In the genomic region with DNA sequence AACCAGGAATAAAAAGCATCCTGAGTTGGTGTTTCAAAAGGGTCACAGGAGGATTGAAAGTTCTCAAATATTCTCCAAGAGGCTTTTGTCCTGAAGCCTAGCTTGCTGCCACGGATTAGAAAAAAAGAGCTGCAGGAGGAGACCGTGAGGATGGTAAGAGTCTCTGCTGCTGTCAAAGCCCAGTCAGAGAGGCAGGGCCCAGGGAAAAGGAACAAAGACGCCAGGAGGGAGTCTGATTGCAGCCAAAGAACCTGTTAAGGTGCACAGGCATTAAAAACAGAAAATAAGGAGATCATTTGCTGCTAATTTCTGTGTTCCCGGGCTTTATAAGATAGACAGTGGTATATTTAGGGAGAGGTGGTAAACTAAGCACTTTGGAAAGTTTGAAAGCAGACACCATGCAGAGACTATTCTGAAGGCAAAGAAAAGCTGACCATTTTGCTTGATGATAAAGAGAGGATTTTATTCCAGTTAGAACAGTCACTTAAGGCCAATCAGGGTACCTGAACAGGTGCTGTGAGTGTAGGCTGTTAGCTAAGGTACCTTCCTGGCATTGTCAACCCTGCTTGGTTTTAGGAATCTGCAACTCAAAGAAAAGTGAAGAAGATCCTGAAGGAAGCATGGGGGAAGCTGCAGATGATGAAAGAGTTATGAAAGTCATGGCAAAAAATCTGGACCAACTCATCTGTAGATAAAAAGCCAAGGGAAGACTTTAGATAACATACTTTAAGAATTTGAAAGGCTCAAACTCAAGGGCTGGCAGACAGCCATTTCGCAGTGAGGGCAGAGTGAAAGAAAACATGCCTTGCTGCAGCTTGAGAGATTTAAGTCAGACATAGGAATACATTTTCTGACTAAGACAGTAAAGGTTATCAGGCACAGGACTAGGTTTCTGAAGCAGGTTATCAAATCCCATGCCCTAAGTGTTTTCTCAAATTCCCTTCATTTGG, we compare ENCODE assay signal across 1 cellular context.
TF ChIP-seq lines count a peak whose summit lies in the region.

No MANE protein-coding gene starts in this region.

TF ChIP-seq in K562, 482 proteins besides CTCF, POLR2A, EP300 and RAD21 (continued from another document and continues in another):
- TF ChIP-seq, protein P1, sequence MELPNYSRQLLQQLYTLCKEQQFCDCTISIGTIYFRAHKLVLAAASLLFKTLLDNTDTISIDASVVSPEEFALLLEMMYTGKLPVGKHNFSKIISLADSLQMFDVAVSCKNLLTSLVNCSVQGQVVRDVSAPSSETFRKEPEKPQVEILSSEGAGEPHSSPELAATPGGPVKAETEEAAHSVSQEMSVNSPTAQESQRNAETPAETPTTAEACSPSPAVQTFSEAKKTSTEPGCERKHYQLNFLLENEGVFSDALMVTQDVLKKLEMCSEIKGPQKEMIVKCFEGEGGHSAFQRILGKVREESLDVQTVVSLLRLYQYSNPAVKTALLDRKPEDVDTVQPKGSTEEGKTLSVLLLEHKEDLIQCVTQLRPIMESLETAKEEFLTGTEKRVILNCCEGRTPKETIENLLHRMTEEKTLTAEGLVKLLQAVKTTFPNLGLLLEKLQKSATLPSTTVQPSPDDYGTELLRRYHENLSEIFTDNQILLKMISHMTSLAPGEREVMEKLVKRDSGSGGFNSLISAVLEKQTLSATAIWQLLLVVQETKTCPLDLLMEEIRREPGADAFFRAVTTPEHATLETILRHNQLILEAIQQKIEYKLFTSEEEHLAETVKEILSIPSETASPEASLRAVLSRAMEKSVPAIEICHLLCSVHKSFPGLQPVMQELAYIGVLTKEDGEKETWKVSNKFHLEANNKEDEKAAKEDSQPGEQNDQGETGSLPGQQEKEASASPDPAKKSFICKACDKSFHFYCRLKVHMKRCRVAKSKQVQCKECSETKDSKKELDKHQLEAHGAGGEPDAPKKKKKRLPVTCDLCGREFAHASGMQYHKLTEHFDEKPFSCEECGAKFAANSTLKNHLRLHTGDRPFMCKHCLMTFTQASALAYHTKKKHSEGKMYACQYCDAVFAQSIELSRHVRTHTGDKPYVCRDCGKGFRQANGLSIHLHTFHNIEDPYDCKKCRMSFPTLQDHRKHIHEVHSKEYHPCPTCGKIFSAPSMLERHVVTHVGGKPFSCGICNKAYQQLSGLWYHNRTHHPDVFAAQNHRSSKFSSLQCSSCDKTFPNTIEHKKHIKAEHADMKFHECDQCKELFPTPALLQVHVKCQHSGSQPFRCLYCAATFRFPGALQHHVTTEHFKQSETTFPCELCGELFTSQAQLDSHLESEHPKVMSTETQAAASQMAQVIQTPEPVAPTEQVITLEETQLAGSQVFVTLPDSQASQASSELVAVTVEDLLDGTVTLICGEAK (IDR thresholded peaks at IDR 0.05): no peak
- TF ChIP-seq, protein P1 (CRISPR knock-in tag; IDR thresholded peaks at IDR 0.05): no peak
- TF ChIP-seq, protein P2, sequence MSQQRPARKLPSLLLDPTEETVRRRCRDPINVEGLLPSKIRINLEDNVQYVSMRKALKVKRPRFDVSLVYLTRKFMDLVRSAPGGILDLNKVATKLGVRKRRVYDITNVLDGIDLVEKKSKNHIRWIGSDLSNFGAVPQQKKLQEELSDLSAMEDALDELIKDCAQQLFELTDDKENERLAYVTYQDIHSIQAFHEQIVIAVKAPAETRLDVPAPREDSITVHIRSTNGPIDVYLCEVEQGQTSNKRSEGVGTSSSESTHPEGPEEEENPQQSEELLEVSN (IDR thresholded peaks at IDR 0.05; ENCODE audit: borderline replicate concordance in 1 of 2, extremely low read depth in 1 of 2, insufficient read depth in 1 of 2, insufficient read length in 1 of 2, low read depth in 1 of 2, low read length in 1 of 2, poor library complexity in 1 of 2, severe bottlenecking in 1 of 2): no peak
- TF ChIP-seq ZFP36 (IDR thresholded peaks at IDR 0.05; ENCODE audit: low read depth, low read length, partially characterized antibody) (peak; percentile 61), NFIC (IDR thresholded peaks at IDR 0.05) (peak; percentile 75), CBX8 (IDR thresholded peaks at IDR 0.05; ENCODE audit: borderline replicate concordance, extremely low read depth, low read depth, low read length, poor library complexity, severe bottlenecking) (no peak), ZNF668 (CRISPR knock-in tag; IDR thresholded peaks at IDR 0.05) (no peak), SETDB1 (IDR thresholded peaks at IDR 0.05; ENCODE audit: low read length) (no peak), POLR2B (IDR thresholded peaks at IDR 0.05; ENCODE audit: low read depth, partially characterized antibody) (no peak), SMAD4 (CRISPR knock-in tag; conservative IDR thresholded peaks at IDR 0.05) (peak; percentile 84), FIP1L1 (IDR thresholded peaks at IDR 0.05; ENCODE audit: low read depth, low read length, poor library complexity, severe bottlenecking) (no peak), HDAC2 (IDR thresholded peaks at IDR 0.05) (peak; percentile 94), TEAD1 (CRISPR knock-in tag; IDR thresholded peaks at IDR 0.05) (peak in 1 of 2 experiments; percentile 93; a peak in 2 of 4 replicates), ZKSCAN8 (CRISPR knock-in tag; IDR thresholded peaks at IDR 0.05) (peak; percentile 61; the same call in 1 of the 2 replicates), YBX1 (IDR thresholded peaks at IDR 0.05) (no peak), ZNF780A (CRISPR knock-in tag; IDR thresholded peaks at IDR 0.05) (no peak), RFX1 (IDR thresholded peaks at IDR 0.05) (no peak), ARNT (IDR thresholded peaks at IDR 0.05) (no peak), ETV1 (tag; conservative IDR thresholded peaks at IDR 0.05; ENCODE audit: low read depth) (peak; percentile 22; the same call in 1 of the 2 replicates), ZNF589 (CRISPR knock-in tag; IDR thresholded peaks at IDR 0.05; ENCODE audit: low read depth) (peak; percentile 82), ARHGAP35 (IDR thresholded peaks at IDR 0.05; ENCODE audit: partially characterized antibody) (no peak), L3MBTL2 (IDR thresholded peaks at IDR 0.05) (peak; percentile 49)
- TF ChIP-seq, protein P3, sequence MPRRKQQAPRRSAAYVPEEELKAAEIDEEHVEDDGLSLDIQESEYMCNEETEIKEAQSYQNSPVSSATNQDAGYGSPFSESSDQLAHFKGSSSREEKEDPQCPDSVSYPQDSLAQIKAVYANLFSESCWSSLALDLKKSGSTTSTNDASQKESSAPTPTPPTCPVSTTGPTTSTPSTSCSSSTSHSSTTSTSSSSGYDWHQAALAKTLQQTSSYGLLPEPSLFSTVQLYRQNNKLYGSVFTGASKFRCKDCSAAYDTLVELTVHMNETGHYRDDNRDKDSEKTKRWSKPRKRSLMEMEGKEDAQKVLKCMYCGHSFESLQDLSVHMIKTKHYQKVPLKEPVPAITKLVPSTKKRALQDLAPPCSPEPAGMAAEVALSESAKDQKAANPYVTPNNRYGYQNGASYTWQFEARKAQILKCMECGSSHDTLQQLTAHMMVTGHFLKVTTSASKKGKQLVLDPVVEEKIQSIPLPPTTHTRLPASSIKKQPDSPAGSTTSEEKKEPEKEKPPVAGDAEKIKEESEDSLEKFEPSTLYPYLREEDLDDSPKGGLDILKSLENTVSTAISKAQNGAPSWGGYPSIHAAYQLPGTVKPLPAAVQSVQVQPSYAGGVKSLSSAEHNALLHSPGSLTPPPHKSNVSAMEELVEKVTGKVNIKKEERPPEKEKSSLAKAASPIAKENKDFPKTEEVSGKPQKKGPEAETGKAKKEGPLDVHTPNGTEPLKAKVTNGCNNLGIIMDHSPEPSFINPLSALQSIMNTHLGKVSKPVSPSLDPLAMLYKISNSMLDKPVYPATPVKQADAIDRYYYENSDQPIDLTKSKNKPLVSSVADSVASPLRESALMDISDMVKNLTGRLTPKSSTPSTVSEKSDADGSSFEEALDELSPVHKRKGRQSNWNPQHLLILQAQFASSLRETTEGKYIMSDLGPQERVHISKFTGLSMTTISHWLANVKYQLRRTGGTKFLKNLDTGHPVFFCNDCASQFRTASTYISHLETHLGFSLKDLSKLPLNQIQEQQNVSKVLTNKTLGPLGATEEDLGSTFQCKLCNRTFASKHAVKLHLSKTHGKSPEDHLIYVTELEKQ (CRISPR knock-in tag; IDR thresholded peaks at IDR 0.05): 0 out of 2 replicates have a peak, but pooled peaks have one; percentile 4
- TF ChIP-seq, protein P4, sequence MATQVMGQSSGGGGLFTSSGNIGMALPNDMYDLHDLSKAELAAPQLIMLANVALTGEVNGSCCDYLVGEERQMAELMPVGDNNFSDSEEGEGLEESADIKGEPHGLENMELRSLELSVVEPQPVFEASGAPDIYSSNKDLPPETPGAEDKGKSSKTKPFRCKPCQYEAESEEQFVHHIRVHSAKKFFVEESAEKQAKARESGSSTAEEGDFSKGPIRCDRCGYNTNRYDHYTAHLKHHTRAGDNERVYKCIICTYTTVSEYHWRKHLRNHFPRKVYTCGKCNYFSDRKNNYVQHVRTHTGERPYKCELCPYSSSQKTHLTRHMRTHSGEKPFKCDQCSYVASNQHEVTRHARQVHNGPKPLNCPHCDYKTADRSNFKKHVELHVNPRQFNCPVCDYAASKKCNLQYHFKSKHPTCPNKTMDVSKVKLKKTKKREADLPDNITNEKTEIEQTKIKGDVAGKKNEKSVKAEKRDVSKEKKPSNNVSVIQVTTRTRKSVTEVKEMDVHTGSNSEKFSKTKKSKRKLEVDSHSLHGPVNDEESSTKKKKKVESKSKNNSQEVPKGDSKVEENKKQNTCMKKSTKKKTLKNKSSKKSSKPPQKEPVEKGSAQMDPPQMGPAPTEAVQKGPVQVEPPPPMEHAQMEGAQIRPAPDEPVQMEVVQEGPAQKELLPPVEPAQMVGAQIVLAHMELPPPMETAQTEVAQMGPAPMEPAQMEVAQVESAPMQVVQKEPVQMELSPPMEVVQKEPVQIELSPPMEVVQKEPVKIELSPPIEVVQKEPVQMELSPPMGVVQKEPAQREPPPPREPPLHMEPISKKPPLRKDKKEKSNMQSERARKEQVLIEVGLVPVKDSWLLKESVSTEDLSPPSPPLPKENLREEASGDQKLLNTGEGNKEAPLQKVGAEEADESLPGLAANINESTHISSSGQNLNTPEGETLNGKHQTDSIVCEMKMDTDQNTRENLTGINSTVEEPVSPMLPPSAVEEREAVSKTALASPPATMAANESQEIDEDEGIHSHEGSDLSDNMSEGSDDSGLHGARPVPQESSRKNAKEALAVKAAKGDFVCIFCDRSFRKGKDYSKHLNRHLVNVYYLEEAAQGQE (CRISPR knock-in tag; IDR thresholded peaks at IDR 0.05; ENCODE audit: low read depth): no peak
- TF ChIP-seq, protein P5, sequence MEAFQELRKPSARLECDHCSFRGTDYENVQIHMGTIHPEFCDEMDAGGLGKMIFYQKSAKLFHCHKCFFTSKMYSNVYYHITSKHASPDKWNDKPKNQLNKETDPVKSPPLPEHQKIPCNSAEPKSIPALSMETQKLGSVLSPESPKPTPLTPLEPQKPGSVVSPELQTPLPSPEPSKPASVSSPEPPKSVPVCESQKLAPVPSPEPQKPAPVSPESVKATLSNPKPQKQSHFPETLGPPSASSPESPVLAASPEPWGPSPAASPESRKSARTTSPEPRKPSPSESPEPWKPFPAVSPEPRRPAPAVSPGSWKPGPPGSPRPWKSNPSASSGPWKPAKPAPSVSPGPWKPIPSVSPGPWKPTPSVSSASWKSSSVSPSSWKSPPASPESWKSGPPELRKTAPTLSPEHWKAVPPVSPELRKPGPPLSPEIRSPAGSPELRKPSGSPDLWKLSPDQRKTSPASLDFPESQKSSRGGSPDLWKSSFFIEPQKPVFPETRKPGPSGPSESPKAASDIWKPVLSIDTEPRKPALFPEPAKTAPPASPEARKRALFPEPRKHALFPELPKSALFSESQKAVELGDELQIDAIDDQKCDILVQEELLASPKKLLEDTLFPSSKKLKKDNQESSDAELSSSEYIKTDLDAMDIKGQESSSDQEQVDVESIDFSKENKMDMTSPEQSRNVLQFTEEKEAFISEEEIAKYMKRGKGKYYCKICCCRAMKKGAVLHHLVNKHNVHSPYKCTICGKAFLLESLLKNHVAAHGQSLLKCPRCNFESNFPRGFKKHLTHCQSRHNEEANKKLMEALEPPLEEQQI (IDR thresholded peaks at IDR 0.05): no peak
- TF ChIP-seq, protein P6, sequence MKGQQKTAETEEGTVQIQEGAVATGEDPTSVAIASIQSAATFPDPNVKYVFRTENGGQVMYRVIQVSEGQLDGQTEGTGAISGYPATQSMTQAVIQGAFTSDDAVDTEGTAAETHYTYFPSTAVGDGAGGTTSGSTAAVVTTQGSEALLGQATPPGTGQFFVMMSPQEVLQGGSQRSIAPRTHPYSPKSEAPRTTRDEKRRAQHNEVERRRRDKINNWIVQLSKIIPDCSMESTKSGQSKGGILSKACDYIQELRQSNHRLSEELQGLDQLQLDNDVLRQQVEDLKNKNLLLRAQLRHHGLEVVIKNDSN (CRISPR knock-in tag; IDR thresholded peaks at IDR 0.05): no peak
- TF ChIP-seq, protein P7, sequence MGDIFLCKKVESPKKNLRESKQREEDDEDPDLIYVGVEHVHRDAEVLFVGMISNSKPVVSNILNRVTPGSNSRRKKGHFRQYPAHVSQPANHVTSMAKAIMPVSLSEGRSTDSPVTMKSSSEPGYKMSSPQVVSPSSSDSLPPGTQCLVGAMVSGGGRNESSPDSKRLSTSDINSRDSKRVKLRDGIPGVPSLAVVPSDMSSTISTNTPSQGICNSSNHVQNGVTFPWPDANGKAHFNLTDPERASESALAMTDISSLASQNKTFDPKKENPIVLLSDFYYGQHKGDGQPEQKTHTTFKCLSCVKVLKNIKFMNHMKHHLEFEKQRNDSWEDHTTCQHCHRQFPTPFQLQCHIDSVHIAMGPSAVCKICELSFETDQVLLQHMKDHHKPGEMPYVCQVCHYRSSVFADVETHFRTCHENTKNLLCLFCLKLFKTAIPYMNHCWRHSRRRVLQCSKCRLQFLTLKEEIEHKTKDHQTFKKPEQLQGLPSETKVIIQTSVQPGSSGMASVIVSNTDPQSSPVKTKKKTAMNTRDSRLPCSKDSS (IDR thresholded peaks at IDR 0.05; ENCODE audit: low read depth, partially characterized antibody): no peak
